Comparison of ENCODE assay signal across 39 cellular contexts in the genomic region with DNA sequence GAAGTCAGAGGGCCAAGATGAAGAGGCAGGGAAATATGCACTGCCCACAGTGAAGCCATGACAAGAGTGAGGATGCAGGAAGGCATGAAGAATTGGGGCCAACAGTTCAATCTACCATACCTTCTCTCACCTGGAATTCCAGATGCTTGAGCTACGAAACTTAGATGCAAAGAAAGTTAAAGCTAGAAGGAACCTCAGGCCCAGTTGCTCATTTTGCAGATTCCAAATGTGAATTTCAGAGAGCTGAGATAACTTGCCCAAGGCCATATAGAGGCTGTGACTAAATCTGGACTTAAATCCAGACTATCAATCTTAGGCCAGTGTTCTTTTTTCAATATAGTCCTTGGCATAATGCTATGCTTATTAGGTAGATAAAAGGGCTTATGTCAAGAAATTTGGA.
"Had no signal": no experiment of that assay in that cellular context is flagged by ENCODE, and none has a peak within 500 bp of the region (broad histone marks: within the 10 kb centered on the region; RNA-seq: fewer than 3 reads in every experiment).

No MANE protein-coding gene starts in this region.

- H3K27me3 Mint-ChIP-seq: activated CD4-positive, alpha-beta memory T cell treated with anti-CD3 and anti-CD28 coated beads, Interleukin-2, amount 10 ng/mL, durations not matched to agents 7 days and 5 days; activated CD4-positive, alpha-beta T cell treated with anti-CD3 and anti-CD28 coated beads for 36 hours; activated CD4-positive, alpha-beta T cell treated with anti-CD3 and anti-CD28 coated beads, Interleukin-2, amount 10 ng/mL, durations not matched to agents 7 days and 5 days; activated CD8-positive, alpha-beta memory T cell treated with anti-CD3 and anti-CD28 coated beads, Interleukin-2, amount 10 ng/mL, durations not matched to agents 7 days and 5 days; activated naive CD4-positive, alpha-beta T cell treated with anti-CD3 and anti-CD28 coated beads, Interleukin-2, amount 10 ng/mL, durations not matched to agents 7 days and 5 days; activated naive CD8-positive, alpha-beta T cell had no signal

- DNase-seq: activated CD4-positive, alpha-beta memory T cell treated with anti-CD3 and anti-CD28 coated beads, Interleukin-2, amount 10 ng/mL, durations not matched to agents 7 days and 5 days; activated CD4-positive, alpha-beta T cell treated with anti-CD3 and anti-CD28 coated beads for 1 hour; activated CD4-positive, alpha-beta T cell treated with anti-CD3 and anti-CD28 coated beads for 36 hours; activated CD4-positive, alpha-beta T cell treated with anti-CD3 and anti-CD28 coated beads for 48 hours; activated CD4-positive, alpha-beta T cell treated with anti-CD3 and anti-CD28 coated beads, Interleukin-2, amount 10 ng/mL, durations not matched to agents 7 days and 5 days; activated CD4-positive, alpha-beta T cell treated with anti-CD3 and anti-CD28 coated beads, Interleukin-2, amount 50 U/mL, for 48 hours; activated CD4-positive, CD25-positive, alpha-beta regulatory T cell; activated CD8-positive, alpha-beta memory T cell treated with anti-CD3 and anti-CD28 coated beads for 24 hours; activated CD8-positive, alpha-beta memory T cell treated with anti-CD3 and anti-CD28 coated beads, Interleukin-2, amount 10 ng/mL, durations not matched to agents 7 days and 5 days; activated CD8-positive, alpha-beta memory T cell treated with anti-CD3 and anti-CD28 coated beads, Interleukin-2, amount 50 U/mL, for 48 hours; activated CD8-positive, alpha-beta T cell treated with anti-CD3 and anti-CD28 coated beads, Interleukin-2, amount 10 ng/mL, durations not matched to agents 7 days and 5 days; activated effector memory CD4-positive, alpha-beta T cell treated with Interleukin-2 at 50 U/mL for 16 hours; activated gamma-delta T cell; activated naive CD4-positive, alpha-beta T cell treated with anti-CD3 and anti-CD28 coated beads, Interleukin-2, amount 10 ng/mL, durations not matched to agents 7 days and 5 days; activated naive CD4-positive, alpha-beta T cell treated with Interleukin-2 at 50 U/mL for 16 hours; activated naive CD8-positive, alpha-beta T cell treated with anti-CD3 and anti-CD28 coated beads, Interleukin-2, amount 10 ng/mL, durations not matched to agents 7 days and 5 days; activated T-cell treated with anti-CD3 and anti-CD28 coated beads, Interleukin-2, amount 50 U/mL, for 24 hours; activated T-cell treated with anti-CD3 and anti-CD28 coated beads, Interleukin-2, amount 50 U/mL, for 48 hours; adrenal gland; amniotic stem cell; aorta; body of pancreas; brain microvascular endothelial cell; caudate nucleus; T-helper 1 cell; T-helper 2 cell; T-helper 9 cell; WERI-Rb-1 had no signal

- H3K4me3 ChIP-seq: adrenal gland, body of pancreas, breast epithelium, cardiac muscle cell had no signal

- H3K4me1 Mint-ChIP-seq: activated CD4-positive, alpha-beta memory T cell treated with anti-CD3 and anti-CD28 coated beads, Interleukin-2, amount 10 ng/mL, durations not matched to agents 7 days and 5 days; activated CD4-positive, alpha-beta T cell treated with anti-CD3 and anti-CD28 coated beads for 36 hours; activated CD4-positive, alpha-beta T cell treated with anti-CD3 and anti-CD28 coated beads, Interleukin-2, amount 10 ng/mL, durations not matched to agents 7 days and 5 days; activated CD8-positive, alpha-beta memory T cell treated with anti-CD3 and anti-CD28 coated beads, Interleukin-2, amount 10 ng/mL, durations not matched to agents 7 days and 5 days; activated naive CD4-positive, alpha-beta T cell treated with anti-CD3 and anti-CD28 coated beads, Interleukin-2, amount 10 ng/mL, durations not matched to agents 7 days and 5 days; activated naive CD4-positive, alpha-beta T cell treated with anti-CD3 and anti-CD28 coated beads, Interleukin-2, amount 50 U/mL, for 24 hours; activated naive CD8-positive, alpha-beta T cell treated with anti-CD3 and anti-CD28 coated beads, Interleukin-2, amount 10 ng/mL, durations not matched to agents 7 days and 5 days; central memory CD8-positive, alpha-beta T cell; WTC11 had no signal

- H3K9me3 ChIP-seq: adrenal gland, body of pancreas, breast epithelium had no signal

- FAIRE-seq: TTC549 had no signal

- ATAC-seq: activated CD4-positive, alpha-beta T cell treated with anti-CD3 and anti-CD28 coated beads for 36 hours; activated CD4-positive, CD25-positive, alpha-beta regulatory T cell treated with anti-CD3 and anti-CD28 coated beads, Interleukin-2, amount 50 U/mL, for 24 hours; activated CD8-positive, alpha-beta memory T cell treated with anti-CD3 and anti-CD28 coated beads, Interleukin-2, amount 10 ng/mL, durations not matched to agents 7 days and 5 days; activated CD8-positive, alpha-beta T cell treated with anti-CD3 and anti-CD28 coated beads, Interleukin-2, amount 10 ng/mL, durations not matched to agents 7 days and 5 days; body of pancreas; WTC11 had no signal

- H3K27ac ChIP-seq: adrenal gland, body of pancreas, brain microvascular endothelial cell, breast epithelium, cardiac muscle cell, WERI-Rb-1 had no signal

- H3K27ac Mint-ChIP-seq: activated CD4-positive, alpha-beta memory T cell treated with anti-CD3 and anti-CD28 coated beads, Interleukin-2, amount 10 ng/mL, durations not matched to agents 7 days and 5 days; activated CD4-positive, alpha-beta T cell treated with anti-CD3 and anti-CD28 coated beads for 36 hours; activated CD4-positive, alpha-beta T cell treated with anti-CD3 and anti-CD28 coated beads, Interleukin-2, amount 10 ng/mL, durations not matched to agents 7 days and 5 days; activated CD8-positive, alpha-beta memory T cell treated with anti-CD3 and anti-CD28 coated beads, Interleukin-2, amount 10 ng/mL, durations not matched to agents 7 days and 5 days; activated CD8-positive, alpha-beta T cell treated with anti-CD3 and anti-CD28 coated beads, Interleukin-2, amount 10 ng/mL, durations not matched to agents 7 days and 5 days; activated naive CD4-positive, alpha-beta T cell treated with anti-CD3 and anti-CD28 coated beads, Interleukin-2, amount 10 ng/mL, durations not matched to agents 7 days and 5 days; activated naive CD4-positive, alpha-beta T cell treated with anti-CD3 and anti-CD28 coated beads, Interleukin-2, amount 50 U/mL, for 24 hours; activated naive CD8-positive, alpha-beta T cell; activated naive CD8-positive, alpha-beta T cell treated with anti-CD3 and anti-CD28 coated beads, Interleukin-2, amount 10 ng/mL, durations not matched to agents 7 days and 5 days; activated T-cell treated with anti-CD3 and anti-CD28 coated beads, Interleukin-2, amount 50 U/mL, for 24 hours; activated T-helper 2 cell treated with anti-CD3 and anti-CD28 coated beads, Interferon-gamma antibody, Interleukin-2, Interleukin-4, amounts not matched to agents 10 μg/mL and 5 μg/mL and 100 μg/mL, durations not matched to agents 14 hours and 24 hours and 36 hours; T-helper 1 cell treated with Interleukin-12 subunit alpha and Interleukin-12 subunit beta and Interleukin-4 antibody, amounts not matched to agents 30 μg/mL and 1 μg/mL, for 36 hours; T-helper 2 cell treated with Interferon-gamma antibody and Interleukin-4, amounts not matched to agents 5 μg/mL and 100 μg/mL, for 36 hours; WTC11 had no signal

- H3K36me3 ChIP-seq: adrenal gland, brain microvascular endothelial cell, breast epithelium, cardiac muscle cell, WERI-Rb-1 had no signal

- H3K27me3 ChIP-seq: body of pancreas, brain microvascular endothelial cell, cardiac muscle cell had no signal

- H3K36me3 Mint-ChIP-seq: activated CD8-positive, alpha-beta memory T cell treated with anti-CD3 and anti-CD28 coated beads, Interleukin-2, amount 10 ng/mL, durations not matched to agents 7 days and 5 days; activated naive CD4-positive, alpha-beta T cell treated with anti-CD3 and anti-CD28 coated beads, Interleukin-2, amount 10 ng/mL, durations not matched to agents 7 days and 5 days; activated naive CD4-positive, alpha-beta T cell treated with anti-CD3 and anti-CD28 coated beads, Interleukin-2, amount 50 U/mL, for 24 hours; activated naive CD8-positive, alpha-beta T cell; activated naive CD8-positive, alpha-beta T cell treated with anti-CD3 and anti-CD28 coated beads, Interleukin-2, amount 10 ng/mL, durations not matched to agents 7 days and 5 days; WTC11 had no signal

- H3K4me3 Mint-ChIP-seq: activated CD4-positive, alpha-beta memory T cell treated with anti-CD3 and anti-CD28 coated beads, Interleukin-2, amount 10 ng/mL, durations not matched to agents 7 days and 5 days; activated CD4-positive, alpha-beta T cell treated with anti-CD3 and anti-CD28 coated beads for 36 hours; activated CD4-positive, alpha-beta T cell treated with anti-CD3 and anti-CD28 coated beads, Interleukin-2, amount 10 ng/mL, durations not matched to agents 7 days and 5 days; activated CD8-positive, alpha-beta memory T cell treated with anti-CD3 and anti-CD28 coated beads, Interleukin-2, amount 10 ng/mL, durations not matched to agents 7 days and 5 days; activated CD8-positive, alpha-beta T cell treated with anti-CD3 and anti-CD28 coated beads, Interleukin-2, amount 10 ng/mL, durations not matched to agents 7 days and 5 days; activated naive CD4-positive, alpha-beta T cell treated with anti-CD3 and anti-CD28 coated beads, Interleukin-2, amount 10 ng/mL, durations not matched to agents 7 days and 5 days; activated naive CD4-positive, alpha-beta T cell treated with anti-CD3 and anti-CD28 coated beads, Interleukin-2, amount 50 U/mL, for 24 hours; activated naive CD8-positive, alpha-beta T cell; activated naive CD8-positive, alpha-beta T cell treated with anti-CD3 and anti-CD28 coated beads, Interleukin-2, amount 10 ng/mL, durations not matched to agents 7 days and 5 days; activated T-cell treated with anti-CD3 and anti-CD28 coated beads, Interleukin-2, amount 50 U/mL, for 24 hours; central memory CD8-positive, alpha-beta T cell; T-helper 1 cell treated with Interleukin-12 subunit alpha and Interleukin-12 subunit beta and Interleukin-4 antibody, amounts not matched to agents 30 μg/mL and 1 μg/mL, for 36 hours; T-helper 2 cell treated with Interferon-gamma antibody and Interleukin-4, amounts not matched to agents 5 μg/mL and 100 μg/mL, for 36 hours; WTC11 had no signal

- H3K4me1 ChIP-seq: adrenal gland, body of pancreas, breast epithelium had no signal

- H3K9me3 Mint-ChIP-seq: activated CD4-positive, alpha-beta memory T cell treated with anti-CD3 and anti-CD28 coated beads, Interleukin-2, amount 10 ng/mL, durations not matched to agents 7 days and 5 days; activated CD4-positive, alpha-beta T cell treated with anti-CD3 and anti-CD28 coated beads, Interleukin-2, amount 10 ng/mL, durations not matched to agents 7 days and 5 days; activated naive CD4-positive, alpha-beta T cell treated with anti-CD3 and anti-CD28 coated beads, Interleukin-2, amount 10 ng/mL, durations not matched to agents 7 days and 5 days; activated naive CD4-positive, alpha-beta T cell treated with anti-CD3 and anti-CD28 coated beads, Interleukin-2, amount 50 U/mL, for 24 hours; activated naive CD8-positive, alpha-beta T cell treated with anti-CD3 and anti-CD28 coated beads, Interleukin-2, amount 10 ng/mL, durations not matched to agents 7 days and 5 days; activated T-cell treated with anti-CD3 and anti-CD28 coated beads, Interleukin-2, amount 50 U/mL, for 24 hours; activated T-helper 2 cell treated with anti-CD3 and anti-CD28 coated beads, Interferon-gamma antibody, Interleukin-2, Interleukin-4, amounts not matched to agents 10 μg/mL and 5 μg/mL and 100 μg/mL, durations not matched to agents 14 hours and 24 hours and 36 hours; central memory CD8-positive, alpha-beta T cell; T-helper 1 cell treated with Interleukin-12 subunit alpha and Interleukin-12 subunit beta and Interleukin-4 antibody, amounts not matched to agents 30 μg/mL and 1 μg/mL, for 36 hours; T-helper 2 cell treated with Interferon-gamma antibody and Interleukin-4, amounts not matched to agents 5 μg/mL and 100 μg/mL, for 36 hours; WTC11 had no signal
